In genomic region chr1:173195596-173196088, GRCh38 we compare ENCODE assay signal across 13 cellular contexts. TPM values are rescaled to one million over a fixed set of nuclear protein-coding genes. Genes with fewer than 3 reads are reported as not detected.
DNase-seq lines count a peak whose midpoint lies in the region; ATAC-seq and TF ChIP-seq lines count a peak whose summit lies in the region.
"Had no signal": no experiment of that assay in that cellular context is flagged by ENCODE, and none has a peak within 500 bp of the region (broad histone marks: within the 10 kb centered on the region; RNA-seq: fewer than 3 reads in every experiment).

No MANE protein-coding gene starts in this region.

- H3K36me3 ChIP-seq in A673 (ENCODE audit: insufficient read depth, low read length, poor library complexity, severe bottlenecking), result no peaks in the 10 kb centered on the region

- ATAC-seq in HG03025 (IDR thresholded peaks at IDR 0.05; ENCODE audit: low FRiP score, unreplicated experiment), result peak; percentile 69
- peak; percentile 93 for ATAC-seq in activated CD8-positive, alpha-beta T cell treated with anti-CD3 and anti-CD28 coated beads for 36 hours
- ATAC-seq: Panc1 had no signal

- no peak for TF ChIP-seq CTCF in activated CD8-positive, alpha-beta T cell treated with anti-CD3 and anti-CD28 coated beads for 36 hours (IDR thresholded peaks at IDR 0.05)
- no peak for TF ChIP-seq CTCF in A673 (conservative IDR thresholded peaks at IDR 0.05; ENCODE audit: low read depth, low read length)
- TF ChIP-seq CTCF in coronary artery (IDR thresholded peaks at IDR 0.05), result no peak

- CTCF ChIA-PET in activated CD8-positive, alpha-beta T cell treated with anti-CD3 and anti-CD28 coated beads for 36 hours (lab: Charles Lee), result interaction anchor here (0.7 to 1.6 kb wide), 5 partner anchors 14 to 453 kb away, joined by 3 to 4 read pairs (median 3); no protein-coding TSS in a partner anchor
- CTCF ChIA-PET in A673 (lab: Charles Lee), result no interaction called here

- BruUV-seq in A673 (replicated peaks; lab: Mats Ljungman, UMichigan), result no TSS peak

- no peaks in the 10 kb centered on the region for H3K9me3 Mint-ChIP-seq in activated CD8-positive, alpha-beta T cell treated with anti-CD3 and anti-CD28 coated beads for 36 hours
- H3K9me3 Mint-ChIP-seq: activated naive CD4-positive, alpha-beta T cell treated with anti-CD3 and anti-CD28 coated beads, Interleukin-2, amount 50 U/mL, for 24 hours had no signal

- no peaks in the 10 kb centered on the region for H3K27me3 ChIP-seq in A673 (replicated peaks; ENCODE audit: insufficient read depth, low read depth, low read length, poor library complexity)

- peaks cover 14% of the 10 kb centered on the region for H3K4me1 ChIP-seq in A673 (ENCODE audit: insufficient read depth, low read length, poor library complexity, severe bottlenecking)

- intact Hi-C loops in activated CD8-positive, alpha-beta T cell treated with anti-CD3 and anti-CD28 coated beads for 36 hours (cut with micrococcal nuclease), result loop anchor here (5.0 to 10.0 kb wide), 3 partner anchors 81 to 368 kb away; no protein-coding TSS in a partner anchor
- intact Hi-C loops in A673 (cut with micrococcal nuclease; ENCODE audit: unreplicated experiment), result no loop called here

- peak overlapping the region; percentile 53 for H3K27ac Mint-ChIP-seq in activated CD8-positive, alpha-beta T cell treated with anti-CD3 and anti-CD28 coated beads for 36 hours
- H3K27ac Mint-ChIP-seq: activated naive CD4-positive, alpha-beta T cell treated with anti-CD3 and anti-CD28 coated beads, Interleukin-2, amount 50 U/mL, for 24 hours; CD4-positive, CD25-positive, alpha-beta regulatory T cell had no signal

- H3K36me3 Mint-ChIP-seq in activated CD8-positive, alpha-beta T cell treated with anti-CD3 and anti-CD28 coated beads for 36 hours (ENCODE audit: low read depth), result no peaks in the 10 kb centered on the region

- DNase-seq in stimulated activated CD4-positive, alpha-beta T cell treated with anti-CD3 and anti-CD28 coated beads, Interleukin-15, amount 100 ng/mL, for 48 hours (ENCODE audit: low read depth in 2 of 2), result peak; percentile 36 to 49
- DNase-seq in stimulated activated CD4-positive, alpha-beta T cell treated with anti-CD3 and anti-CD28 coated beads, Interleukin-4, amount 100 ng/mL, for 1 hour, result no peak
- DNase-seq in activated CD8-positive, alpha-beta T cell treated with anti-CD3 and anti-CD28 coated beads for 36 hours, result peak; percentile 89
- DNase-seq in A673 (ENCODE audit: low spot score) (no peak), coronary artery (ENCODE audit: low spot score) (no peak), C1 segment of cervical spinal cord (lab: John Stamatoyannopoulos, UW) (no peak), NCI-H2227 treated with DMSO at 0.1 percent for 48 hours (lab: John Stamatoyannopoulos, UW) (no peak)
- DNase-seq: naive thymus-derived CD8-positive, alpha-beta T cell had no signal

- H3K27me3 Mint-ChIP-seq in activated CD8-positive, alpha-beta T cell treated with anti-CD3 and anti-CD28 coated beads for 36 hours, result no peaks in the 10 kb centered on the region
- H3K27me3 Mint-ChIP-seq: activated naive CD4-positive, alpha-beta T cell treated with anti-CD3 and anti-CD28 coated beads, Interleukin-2, amount 50 U/mL, for 24 hours; CD4-positive, CD25-positive, alpha-beta regulatory T cell; naive thymus-derived CD8-positive, alpha-beta T cell had no signal

- POLR2A ChIA-PET in activated CD8-positive, alpha-beta T cell treated with anti-CD3 and anti-CD28 coated beads for 36 hours (lab: Charles Lee), result interaction anchor here (0.6 kb wide), 1 partner anchor 1785 kb away, joined by 3 read pairs; no protein-coding TSS in a partner anchor
- POLR2A ChIA-PET in A673 (lab: Charles Lee; ENCODE audit: low non-redundant PET), result no interaction called here

- peaks cover 21% of the 10 kb centered on the region for H3K4me1 Mint-ChIP-seq in activated CD8-positive, alpha-beta T cell treated with anti-CD3 and anti-CD28 coated beads for 36 hours (ENCODE audit: low read depth)

- H3K9me3 ChIP-seq in A673 (ENCODE audit: low read depth, low read length, poor library complexity, severe bottlenecking), result no peaks in the 10 kb centered on the region

- no peak overlapping the region for H3K4me3 ChIP-seq in A673 (ENCODE audit: low read depth, low read length, poor library complexity, severe bottlenecking)
- no peak overlapping the region for H3K4me3 ChIP-seq in coronary artery

- H3K27ac ChIP-seq in A673 (ENCODE audit: low read depth, low read length, poor library complexity, severe bottlenecking) (no peak overlapping the region), coronary artery (no peak overlapping the region)
- H3K27ac ChIP-seq: HL-60 had no signal

- H3K4me3 Mint-ChIP-seq in activated CD8-positive, alpha-beta T cell treated with anti-CD3 and anti-CD28 coated beads for 36 hours, result no peak overlapping the region
- H3K4me3 Mint-ChIP-seq: activated naive CD4-positive, alpha-beta T cell treated with anti-CD3 and anti-CD28 coated beads, Interleukin-2, amount 50 U/mL, for 24 hours; CD4-positive, CD25-positive, alpha-beta regulatory T cell; naive thymus-derived CD8-positive, alpha-beta T cell had no signal

RNA-seq across cellular contexts. Expression of gene TNFSF4, which starts 11.5 kb away (rescaled TPM):
- 1 to 10 TPM; 1.5 to 1.6 TPM for total RNA-seq in activated CD8-positive, alpha-beta T cell treated with anti-CD3 and anti-CD28 coated beads for 36 hours
- 0.20 and 0.21 TPM in 2 replicates for total RNA-seq in A673 (2021)

Comparison
In these comparisons a context has a peak if more than half of its experiments do, and no peak if none do; other contexts are left out.
1. DNase-seq: peak in stimulated activated CD4-positive, alpha-beta T cell treated with anti-CD3 and anti-CD28 coated beads, Interleukin-15, amount 100 ng/mL, for 48 hours (2 of 2) and activated CD8-positive, alpha-beta T cell treated with anti-CD3 and anti-CD28 coated beads for 36 hours (single experiment); none in stimulated activated CD4-positive, alpha-beta T cell treated with anti-CD3 and anti-CD28 coated beads, Interleukin-4, amount 100 ng/mL, for 1 hour (single experiment), A673 (single experiment), coronary artery (single experiment), C1 segment of cervical spinal cord (0 of 14) and NCI-H2227 treated with DMSO at 0.1 percent for 48 hours (single experiment).